9 cellular contexts compared by ENCODE assay signal in the genomic region with DNA sequence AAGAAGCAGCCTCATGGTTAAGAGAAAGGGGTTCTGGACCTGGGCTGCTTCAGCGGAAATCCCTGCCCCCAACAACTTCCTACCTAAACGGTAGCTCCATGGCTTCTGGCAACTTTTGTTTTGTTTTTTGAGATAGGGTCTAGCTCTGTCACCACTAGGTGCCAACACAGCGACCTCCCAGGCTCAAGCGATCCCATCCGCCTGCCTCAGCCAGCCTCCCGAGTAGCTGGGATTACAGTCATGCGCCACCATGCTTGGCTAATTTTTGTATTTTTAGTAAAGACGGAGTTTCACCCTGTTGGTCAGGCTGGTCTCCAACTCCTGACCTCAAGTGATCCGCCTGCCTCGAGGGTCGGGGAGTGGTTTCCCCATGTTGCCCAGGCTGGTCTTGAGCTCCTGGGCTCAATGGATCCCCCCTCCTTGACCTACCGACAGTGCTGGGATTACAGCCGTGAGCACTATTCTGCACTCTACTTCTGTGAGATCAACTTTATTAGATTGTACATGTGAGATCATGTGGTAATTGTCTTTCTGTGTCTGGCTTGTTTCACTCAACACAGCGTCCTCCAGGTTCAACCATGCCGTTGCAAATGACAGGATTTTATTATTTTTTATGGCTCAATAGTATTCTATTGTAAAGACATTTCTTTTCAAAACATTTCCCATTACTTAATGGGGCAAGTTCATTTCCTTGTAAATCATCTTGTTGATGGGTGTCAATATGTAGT. TPM values are rescaled to one million over a fixed set of nuclear protein-coding genes. Genes with fewer than 3 reads are reported as not detected.
DNase-seq lines count a peak whose midpoint lies in the region; ATAC-seq, FAIRE-seq and TF ChIP-seq lines count a peak whose summit lies in the region.
"Had no signal": no experiment of that assay in that cellular context is flagged by ENCODE, and none has a peak within 500 bp of the region (broad histone marks: within the 10 kb centered on the region; RNA-seq: fewer than 3 reads in every experiment).

No MANE protein-coding gene starts in this region.

- H3K79me2 ChIP-seq in keratinocyte (ENCODE audit: control insufficient read depth, insufficient read depth, low read length) = peaks cover 35% of the 10 kb centered on the region

- H3K27me3 Mint-ChIP-seq in activated naive CD8-positive, alpha-beta T cell treated with anti-CD3 and anti-CD28 coated beads for 36 hours = no peaks in the 10 kb centered on the region

- peak; percentile 26 for ATAC-seq in HG03196 (IDR thresholded peaks at IDR 0.05; ENCODE audit: unreplicated experiment)
- no peak for ATAC-seq in HG02678 (IDR thresholded peaks at IDR 0.05; ENCODE audit: unreplicated experiment)
- no peak for ATAC-seq in GM18520 (IDR thresholded peaks at IDR 0.05; ENCODE audit: unreplicated experiment)

- peak overlapping the region; percentile 96 for H3K27ac Mint-ChIP-seq in activated naive CD8-positive, alpha-beta T cell treated with anti-CD3 and anti-CD28 coated beads for 36 hours

- H3K27ac ChIP-seq in keratinocyte (ENCODE audit: control insufficient read depth, insufficient read depth, low read length) (no peak overlapping the region), stomach (no peak overlapping the region)

- peak overlapping the region; percentile 94 for H2AFZ ChIP-seq in keratinocyte (ENCODE audit: control insufficient read depth, low read length)

- dilution Hi-C loops in keratinocyte (cut with MboI; ENCODE audit: extremely low pct_ligation_motif_present, low sequenced_read_pairs) = no loop called here

- intact Hi-C loops in stomach (cut with DNase I; ENCODE audit: low total_unique reads) = no loop called here

- TF ChIP-seq EP300 in stomach (IDR thresholded peaks at IDR 0.05) = no peak

- FAIRE-seq in keratinocyte (lab: Jason Lieb, UNC) = no peak

- H3K36me3 ChIP-seq in keratinocyte (ENCODE audit: control insufficient read depth in 2 of 2, extremely low read depth in 1 of 2, insufficient read depth in 2 of 2, low read length in 2 of 2) = no peaks in the 10 kb centered on the region
- H3K36me3 ChIP-seq in stomach = peaks cover 0 to 3% (median 0%) of the 10 kb centered on the region in 4 donors

- TF ChIP-seq POLR2A in stomach (IDR thresholded peaks at IDR 0.05) = no peak

- H3K27me3 ChIP-seq in keratinocyte (ENCODE audit: control insufficient read depth, extremely low read depth, insufficient read depth, low read length) (no peaks in the 10 kb centered on the region), stomach (peaks cover 0 to 8% (median 4%) of the 10 kb centered on the region in 3 donors)

- peaks cover 2% of the 10 kb centered on the region for H3K9me3 Mint-ChIP-seq in activated naive CD8-positive, alpha-beta T cell treated with anti-CD3 and anti-CD28 coated beads for 36 hours

- peak; percentile 8 for DNase-seq in activated naive CD8-positive, alpha-beta T cell treated with anti-CD3 and anti-CD28 coated beads for 36 hours
- DNase-seq in keratinocyte (ENCODE audit: low read depth, low spot score) = no peak
- no peak for DNase-seq in stomach
- no peak for DNase-seq in 8988T

- WGBS in stomach, 5 donors = 44 to 62% (median 52%) methylated on average over 15 of the region's 15 CpGs

- no peak overlapping the region for H3K9ac ChIP-seq in keratinocyte (ENCODE audit: control insufficient read depth, extremely low read depth, insufficient read depth, low read length)

- TF ChIP-seq CTCF in keratinocyte (optimal IDR thresholded peaks at IDR 0.05 in 1 of 3, IDR thresholded peaks at IDR 0.05 in 1 of 3, conservative IDR thresholded peaks at IDR 0.05 in 1 of 3; ENCODE audit: extremely low read depth in 1 of 3, insufficient read depth in 2 of 3, low read length in 3 of 3) (no peak), stomach (IDR thresholded peaks at IDR 0.05) (no peak)

- no peaks in the 10 kb centered on the region for H3K9me3 ChIP-seq in keratinocyte (ENCODE audit: control insufficient read depth, low read depth, low read length)
- H3K9me3 ChIP-seq in stomach = no peaks in the 10 kb centered on the region

- peaks cover 15% of the 10 kb centered on the region for H3K36me3 Mint-ChIP-seq in activated naive CD8-positive, alpha-beta T cell treated with anti-CD3 and anti-CD28 coated beads for 36 hours

- H3K4me2 ChIP-seq in keratinocyte (ENCODE audit: control insufficient read depth, extremely low read depth, insufficient read depth, low read depth, low read length) = peak overlapping the region; percentile 89

- no peaks in the 10 kb centered on the region for H4K20me1 ChIP-seq in keratinocyte (ENCODE audit: control insufficient read depth, extremely low read depth, insufficient read depth, low read length)

- H3K9me1 ChIP-seq in keratinocyte (ENCODE audit: control insufficient read depth, extremely low read depth, insufficient read depth, low read length) = no peaks in the 10 kb centered on the region

- peaks cover 7% of the 10 kb centered on the region for H3K4me1 ChIP-seq in keratinocyte (ENCODE audit: control insufficient read depth, extremely low read depth, insufficient read depth, low read length)
- peaks cover 9 to 28% (median 20%) of the 10 kb centered on the region in 4 donors for H3K4me1 ChIP-seq in stomach

- peak overlapping the region; percentile 94 for H3K4me3 Mint-ChIP-seq in activated naive CD8-positive, alpha-beta T cell treated with anti-CD3 and anti-CD28 coated beads for 36 hours

- H3K4me1 Mint-ChIP-seq in activated naive CD8-positive, alpha-beta T cell treated with anti-CD3 and anti-CD28 coated beads for 36 hours = peaks cover 28% of the 10 kb centered on the region

- H3K4me3 ChIP-seq in GM08714 (ENCODE audit: low read length) (peak overlapping the region; percentile 9; the same call in 1 of the 2 replicates), keratinocyte (ENCODE audit: control insufficient read depth in 2 of 3, extremely low read depth in 1 of 3, insufficient read depth in 2 of 3, low read depth in 1 of 3, low read length in 3 of 3) (peak overlapping the region; percentile 66 to 92 (median 92)), stomach (peak overlapping the region; percentile 78 to 100 (median 86))

RNA-seq across cellular contexts. Expression of gene OBI1, which starts 1.3 kb away (rescaled TPM):
- 10 to 100 TPM; 23.0 to 24.9 TPM for total RNA-seq in activated naive CD8-positive, alpha-beta T cell treated with anti-CD3 and anti-CD28 coated beads for 36 hours
- polyA plus RNA-seq in keratinocyte (8.8 to 14.4 TPM (median 8.9 TPM) in 3 replicates), stomach (1 to 10 TPM; 2.1 to 4.4 (median 2.6) TPM)
- polyA plus RNA-seq in keratinocyte (2011; ENCODE audit: low read depth) = 8.0 TPM
- polyA plus RNA-seq in keratinocyte (2011; cell fraction: cytosol; rRNA removed) = 4.4 and 8.2 TPM in 2 replicates
- polyA plus RNA-seq in keratinocyte (2011; cell fraction: nucleus; rRNA removed) = 8.2 and 12.0 TPM in 2 replicates
- polyA plus RNA-seq in keratinocyte (2012; ENCODE audit: low replicate concordance) = 5.8 and 10.1 TPM in 2 replicates
- 4.0 to 12.9 TPM (median 6.4 TPM) in 3 replicates for polyA minus RNA-seq in keratinocyte
- 6.9 TPM for polyA minus RNA-seq in keratinocyte (2011; cell fraction: cytosol; rRNA and poly(A)+ RNA removed)
- polyA minus RNA-seq in keratinocyte (2011; cell fraction: nucleus; rRNA and poly(A)+ RNA removed) = 7.8 and 13.9 TPM in 2 replicates
- total RNA-seq in stomach = 10 to 100 TPM in 3 of 5 donors, 1 to 10 TPM in 2; 1.4 to 17.0 (median 13.8) TPM

RNA-seq across cellular contexts. Expression of gene POU4F1, which starts 56.9 kb away (rescaled TPM):
- total RNA-seq in activated naive CD8-positive, alpha-beta T cell treated with anti-CD3 and anti-CD28 coated beads for 36 hours = under 1 TPM; 0.08 TPM
- polyA plus RNA-seq in keratinocyte (not detected in 3 replicates), stomach (under 1 TPM in 1 of 3 donors, not detected in 2; 0.08 TPM)
- polyA plus RNA-seq in keratinocyte (2011; ENCODE audit: low read depth) = not detected
- polyA plus RNA-seq in keratinocyte (2011; cell fraction: cytosol; rRNA removed) = not detected in 2 replicates
- polyA plus RNA-seq in keratinocyte (2011; cell fraction: nucleus; rRNA removed) = 0.03 TPM in 1 of 2 replicates, not detected in the other
- 0.04 TPM in 1 of 2 replicates, not detected in the other for polyA plus RNA-seq in keratinocyte (2012; ENCODE audit: low replicate concordance)
- not detected in 3 replicates for polyA minus RNA-seq in keratinocyte
- polyA minus RNA-seq in keratinocyte (2011; cell fraction: cytosol; rRNA and poly(A)+ RNA removed) = not detected
- not detected in 2 replicates for polyA minus RNA-seq in keratinocyte (2011; cell fraction: nucleus; rRNA and poly(A)+ RNA removed)
- total RNA-seq in stomach = not detected
- total RNA-seq: lung had no signal
- polyA plus RNA-seq: lung had no signal

Comparison
In these comparisons a context has a peak if more than half of its experiments do, and no peak if none do; other contexts are left out.
1. H3K4me3 ChIP-seq: peak in every context shown above with its lines; median percentile 92 in keratinocyte; 86 in stomach; 9 in GM08714.